Comparison of ENCODE assay signal across 8 cellular contexts in the genomic region with DNA sequence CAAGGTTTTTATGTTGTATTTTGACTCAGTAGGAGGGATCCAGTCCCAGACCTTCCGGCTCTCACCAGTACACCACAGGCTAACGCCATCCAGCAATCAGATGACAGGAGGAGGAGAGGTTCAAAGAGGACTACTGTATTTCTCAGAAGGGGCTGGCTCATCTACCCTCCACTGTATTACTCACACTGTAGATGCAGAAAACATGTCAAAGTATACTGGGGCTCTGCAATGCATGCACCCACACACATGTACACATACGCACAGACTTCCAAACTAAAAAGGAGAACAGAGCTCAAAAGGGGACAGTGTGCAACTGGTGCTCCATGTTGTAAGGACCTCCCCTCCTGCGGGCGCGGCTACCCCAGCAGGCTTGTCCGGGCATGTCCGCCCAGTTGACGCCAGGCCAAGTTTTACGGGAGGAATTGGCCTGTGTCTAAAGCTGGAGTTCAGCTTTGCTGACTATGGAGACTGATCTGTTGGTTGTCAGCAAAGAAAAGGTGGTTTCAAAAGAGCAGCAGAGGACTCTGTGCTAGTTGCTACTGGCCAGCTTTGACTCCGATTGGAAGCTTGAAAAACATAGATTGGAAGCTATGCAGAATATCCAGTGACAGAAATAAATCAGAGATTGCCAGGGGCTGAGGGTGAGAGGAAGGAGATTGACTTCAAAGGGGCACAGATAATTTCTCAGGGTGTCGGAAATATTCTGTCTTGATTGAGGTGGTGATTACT.
DNase-seq lines count a peak whose midpoint lies in the region; ATAC-seq, FAIRE-seq and TF ChIP-seq lines count a peak whose summit lies in the region.

No MANE protein-coding gene starts in this region.

- no peaks in the 10 kb centered on the region for H3K27me3 ChIP-seq in GM23248 (replicated peaks; ENCODE audit: insufficient read depth)
- H3K27me3 ChIP-seq in OCI-LY1 (ENCODE audit: insufficient read depth, low read length) = no peaks in the 10 kb centered on the region

- TF ChIP-seq POLR2A in A549 (IDR thresholded peaks at IDR 0.05; ENCODE audit: low read length) = no peak

- H2AFZ ChIP-seq in GM23248 = peak overlapping the region; percentile 88
- H2AFZ ChIP-seq in OCI-LY1 (ENCODE audit: low read length) = no peak overlapping the region

- no peak overlapping the region for H3K4me3 Mint-ChIP-seq in central memory CD8-positive, alpha-beta T cell
- H3K4me3 Mint-ChIP-seq in stimulated activated naive CD8-positive, alpha-beta T cell treated with anti-CD3 and anti-CD28 coated beads, Interleukin-15, amount 100 ng/mL, for 72 hours = no peak overlapping the region

- H3K36me3 ChIP-seq in GM23248 (ENCODE audit: low read depth) (no peaks in the 10 kb centered on the region), OCI-LY1 (ENCODE audit: insufficient read depth, low read length) (no peaks in the 10 kb centered on the region)

- no peak for FAIRE-seq in A549 (lab: Jason Lieb, UNC)

- H3K79me2 ChIP-seq in GM23248 (ENCODE audit: insufficient read depth) (no peaks in the 10 kb centered on the region), OCI-LY1 (ENCODE audit: insufficient read depth, low read length) (no peaks in the 10 kb centered on the region)

- TF ChIP-seq EP300 in A549 (IDR thresholded peaks at IDR 0.05) = no peak

- H3K27ac ChIP-seq in A549 (peak overlapping the region; percentile 77 to 81), GM23248 (peak overlapping the region; percentile 86), OCI-LY1 (ENCODE audit: low read depth, low read length, poor library complexity, severe bottlenecking) (peak overlapping the region; percentile 98)

- no peaks in the 10 kb centered on the region for H3K9me2 ChIP-seq in GM23248 (ENCODE audit: insufficient read depth)
- no peaks in the 10 kb centered on the region for H3K9me2 ChIP-seq in OCI-LY1 (ENCODE audit: low read depth, low read length)

- H3F3A ChIP-seq in GM23248 (ENCODE audit: insufficient read depth) = peaks cover 19% of the 10 kb centered on the region
- peaks cover 4% of the 10 kb centered on the region; the same call in 1 of the 2 replicates for H3F3A ChIP-seq in OCI-LY1 (ENCODE audit: insufficient read depth, low read length)

- H3K4me2 ChIP-seq in A549 (peak overlapping the region; percentile 73), GM23248 (ENCODE audit: unreplicated experiment) (peak overlapping the region; percentile 75), OCI-LY1 (ENCODE audit: low read length) (peak overlapping the region; percentile 61)

- no peaks in the 10 kb centered on the region for H3K27me3 Mint-ChIP-seq in central memory CD8-positive, alpha-beta T cell
- peaks cover 34% of the 10 kb centered on the region for H3K27me3 Mint-ChIP-seq in stimulated activated naive CD8-positive, alpha-beta T cell treated with anti-CD3 and anti-CD28 coated beads, Interleukin-15, amount 100 ng/mL, for 72 hours

- ATAC-seq in A549 (peak; percentile 56 to 87; a peak in 5 of 6 replicates), GM18517 (IDR thresholded peaks at IDR 0.05; ENCODE audit: unreplicated experiment) (no peak)
- no peak for ATAC-seq in central memory CD8-positive, alpha-beta T cell (replicated peaks; ENCODE audit: extremely low read depth, poor library complexity, severe bottlenecking)
- peak; percentile 94 for ATAC-seq in stimulated activated naive CD8-positive, alpha-beta T cell treated with anti-CD3 and anti-CD28 coated beads, Interleukin-15, amount 100 ng/mL, for 72 hours

- 60% methylated on average over 6 of the region's 12 CpGs for WGBS in A549 (ENCODE audit: missing lambda C conversion rate)
- 4 to 9% methylated on average over 12 of the region's 12 CpGs for WGBS in GM23248 (ENCODE audit: low coverage in 1 of 2, low lambda C conversion rate in 2 of 2, missing lambda C conversion rate in 2 of 2), 2 experiments

- CTCF ChIA-PET in A549 (lab: Yijun Ruan, JAX) = interaction anchor here (1.2 to 1.6 kb wide), 4 partner anchors 358 to 553 kb away, joined by 3 to 4 read pairs (median 4); partner anchors contain the start of gene TRIM13

- H3K4me3 ChIP-seq in A549 = no peak overlapping the region
- H3K4me3 ChIP-seq in GM23248 = peak overlapping the region; percentile 47
- H3K4me3 ChIP-seq in OCI-LY1 (ENCODE audit: low read depth, low read length, poor library complexity, severe bottlenecking) = peak overlapping the region; percentile 2

- peak overlapping the region; percentile 11 for H3K27ac Mint-ChIP-seq in central memory CD8-positive, alpha-beta T cell (ENCODE audit: low read depth)
- H3K27ac Mint-ChIP-seq in stimulated activated naive CD8-positive, alpha-beta T cell treated with anti-CD3 and anti-CD28 coated beads, Interleukin-15, amount 100 ng/mL, for 72 hours = no peak overlapping the region

- POLR2A ChIA-PET in A549 (lab: Yijun Ruan, JAX) = no interaction called here

- H3K9me3 Mint-ChIP-seq in central memory CD8-positive, alpha-beta T cell = no peaks in the 10 kb centered on the region
- no peaks in the 10 kb centered on the region for H3K9me3 Mint-ChIP-seq in stimulated activated naive CD8-positive, alpha-beta T cell treated with anti-CD3 and anti-CD28 coated beads, Interleukin-15, amount 100 ng/mL, for 72 hours

- in situ Hi-C loops in GM23248 (cut with MboI) = loop anchor here (25.0 kb wide), 3 partner anchors 442 to 542 kb away; partner anchors contain the start of gene TRIM13

- peak overlapping the region; percentile 75 for H3K9ac ChIP-seq in GM23248
- H3K9ac ChIP-seq in OCI-LY1 (ENCODE audit: low read length) = peak overlapping the region; percentile 66

- TF ChIP-seq CTCF in A549 (IDR thresholded peaks at IDR 0.05) (no peak), OCI-LY1 (IDR thresholded peaks at IDR 0.05; ENCODE audit: low read length) (no peak)

- H3K9me3 ChIP-seq in A549 (no peaks in the 10 kb centered on the region), GM23248 (ENCODE audit: low read depth) (no peaks in the 10 kb centered on the region), OCI-LY1 (ENCODE audit: low read length) (peaks cover 5% of the 10 kb centered on the region; the same call in 1 of the 2 replicates)

- peaks cover 17% of the 10 kb centered on the region for H3K4me1 ChIP-seq in A549
- peaks cover 31% of the 10 kb centered on the region for H3K4me1 ChIP-seq in GM23248 (ENCODE audit: insufficient read depth)
- peaks cover 72% of the 10 kb centered on the region for H3K4me1 ChIP-seq in OCI-LY1 (ENCODE audit: insufficient read depth, low read length, severe bottlenecking)

- TF ChIP-seq RAD21 in A549 (conservative IDR thresholded peaks at IDR 0.05 in 1 of 2, IDR thresholded peaks at IDR 0.05 in 1 of 2) = no peak

- DNase-seq in A549 (ENCODE audit: low read depth in 1 of 2, low spot score in 1 of 2) (peak in 1 of 2 experiments; percentile 67), GM23248 (peak; percentile 92), left kidney (ENCODE audit: low read depth, low spot score) (peak; percentile 57)
- no peak for DNase-seq in central memory CD8-positive, alpha-beta T cell (ENCODE audit: low spot score in 2 of 2)
- DNase-seq in stimulated activated naive CD8-positive, alpha-beta T cell treated with anti-CD3 and anti-CD28 coated beads, Interleukin-15, amount 100 ng/mL, for 72 hours = peak in 1 of 2 donors; percentile 30
- no peak for DNase-seq in stimulated activated CD8-positive, alpha-beta memory T cell treated with anti-CD3 and anti-CD28 coated beads, Interleukin-4, amount 100 ng/mL, for 48 hours

- no peaks in the 10 kb centered on the region for H3K36me3 Mint-ChIP-seq in central memory CD8-positive, alpha-beta T cell (ENCODE audit: insufficient read depth)

- H4K20me1 ChIP-seq in GM23248 (ENCODE audit: insufficient read depth) = no peaks in the 10 kb centered on the region
- H4K20me1 ChIP-seq in OCI-LY1 (ENCODE audit: insufficient read depth, low read length) = no peaks in the 10 kb centered on the region

- H3K4me1 Mint-ChIP-seq in central memory CD8-positive, alpha-beta T cell = peaks cover 11% of the 10 kb centered on the region
- peaks cover 30% of the 10 kb centered on the region for H3K4me1 Mint-ChIP-seq in stimulated activated naive CD8-positive, alpha-beta T cell treated with anti-CD3 and anti-CD28 coated beads, Interleukin-15, amount 100 ng/mL, for 72 hours

TF ChIP-seq in A549, 52 proteins besides CTCF, POLR2A, EP300 and RAD21:
- no peak for TF ChIP-seq GATA3 (IDR thresholded peaks at IDR 0.05; ENCODE audit: borderline replicate concordance)
- TF ChIP-seq TP53 (CRISPR knock-in tag; IDR thresholded peaks at IDR 0.05) = peak; percentile 99
TF ChIP-seq in A549: peak in this region for 1.

Comparison
In these comparisons a context has a peak if more than half of its experiments do, and no peak if none do; other contexts are left out.
1. ATAC-seq: peak in A549 (2 of 2) and stimulated activated naive CD8-positive, alpha-beta T cell treated with anti-CD3 and anti-CD28 coated beads, Interleukin-15, amount 100 ng/mL, for 72 hours (single experiment); none in central memory CD8-positive, alpha-beta T cell (single experiment) and GM18517 (single experiment).
2. DNase-seq: peak in GM23248 (single experiment) and left kidney (single experiment); none in central memory CD8-positive, alpha-beta T cell (0 of 2) and stimulated activated CD8-positive, alpha-beta memory T cell treated with anti-CD3 and anti-CD28 coated beads, Interleukin-4, amount 100 ng/mL, for 48 hours (single experiment).
3. Peak in every context shown above with its lines, with median percentiles within 50 percentile points of each other: H3K27ac ChIP-seq and H3K4me2 ChIP-seq.